Comparison of ENCODE assay signal across 10 cellular contexts in the genomic region with DNA sequence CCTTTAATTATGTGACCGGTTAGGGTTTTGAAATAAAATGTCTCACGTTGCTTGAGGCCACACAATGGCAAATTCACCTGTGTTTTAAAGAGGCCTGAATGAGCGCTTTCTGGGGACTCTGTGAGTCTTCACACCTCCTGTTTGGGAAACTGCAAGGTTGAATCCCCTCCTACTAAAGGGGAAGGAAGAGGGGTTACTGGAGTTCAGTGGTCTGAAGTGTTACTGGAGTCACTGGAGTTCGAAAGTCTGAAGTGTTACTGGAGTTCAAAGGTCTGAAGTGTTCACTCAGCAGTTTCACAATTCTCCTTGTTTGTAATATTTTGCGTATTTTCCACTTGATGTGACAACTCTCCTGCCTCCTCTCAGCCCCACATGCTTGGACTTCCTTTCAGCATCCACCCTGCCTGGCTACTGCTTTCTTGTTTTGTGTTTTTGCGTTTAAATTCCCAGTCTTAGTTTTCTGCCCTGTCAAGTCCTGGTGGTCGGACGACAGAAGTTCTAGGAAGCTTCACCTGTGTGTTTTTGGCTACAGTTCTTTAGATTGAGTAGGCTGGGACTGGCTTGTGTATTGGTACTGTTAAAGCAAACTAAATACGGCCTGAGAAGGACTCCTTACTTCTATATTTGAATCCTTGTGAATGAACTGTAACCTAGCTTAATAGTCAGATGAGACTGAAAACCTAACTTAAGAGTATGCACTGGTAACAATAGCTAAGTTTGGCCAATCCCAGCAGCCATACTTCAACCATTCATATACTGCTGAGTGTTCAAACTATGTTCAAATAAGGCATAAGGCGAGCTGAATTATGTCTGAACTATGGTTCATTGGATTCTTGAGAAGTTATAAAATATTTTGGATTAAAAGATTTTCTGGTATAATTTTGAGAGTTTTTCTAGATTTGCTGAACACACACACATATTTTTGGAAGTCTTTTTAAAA. TPM values are rescaled to one million over a fixed set of nuclear protein-coding genes. Genes with fewer than 3 reads are reported as not detected.
DNase-seq lines count a peak whose midpoint lies in the region; ATAC-seq and TF ChIP-seq lines count a peak whose summit lies in the region.
"Had no signal": no experiment of that assay in that cellular context is flagged by ENCODE, and none has a peak within 500 bp of the region (broad histone marks: within the 10 kb centered on the region; RNA-seq: fewer than 3 reads in every experiment).

No MANE protein-coding gene starts in this region.

- peaks cover 80% of the 10 kb centered on the region for H3K4me1 Mint-ChIP-seq in mesothelial cell of epicardium

- H3K27ac Mint-ChIP-seq in mesothelial cell of epicardium = peak overlapping the region; percentile 97

- H3K27ac ChIP-seq in 22Rv1 (peak overlapping the region; percentile 97), caudate nucleus (ENCODE audit: low read depth, low read length) (peak overlapping the region; percentile 92)

- peak overlapping the region; percentile 94 for H3K4me3 Mint-ChIP-seq in mesothelial cell of epicardium

- ATAC-seq in GM21381 (IDR thresholded peaks at IDR 0.05; ENCODE audit: unreplicated experiment) = no peak
- ATAC-seq in HG03196 (IDR thresholded peaks at IDR 0.05; ENCODE audit: unreplicated experiment) = no peak

- no peaks in the 10 kb centered on the region for H3K36me3 Mint-ChIP-seq in mesothelial cell of epicardium

- no peaks in the 10 kb centered on the region for H3K9me3 Mint-ChIP-seq in mesothelial cell of epicardium

- peak; percentile 36 for DNase-seq in KBM-7
- no peak for DNase-seq in caudate nucleus (lab: John Stamatoyannopoulos, UW)
- no peak for DNase-seq in mesothelial cell of epicardium (ENCODE audit: low spot score in 2 of 2, unreplicated experiment in 2 of 2)
- no peak for DNase-seq in NCI-H1436 treated with DMSO at 0.1 percent for 48 hours (lab: John Stamatoyannopoulos, UW)
- DNase-seq in activated naive CD4-positive, alpha-beta T cell treated with anti-CD3 and anti-CD28 coated beads, Interleukin-2, amount 50 U/mL, for 16 hours = no peak
- DNase-seq: GF-D8 had no signal

- TF ChIP-seq CTCF in 22Rv1 (IDR thresholded peaks at IDR 0.05) (no peak), mesothelial cell of epicardium (IDR thresholded peaks at IDR 0.05; ENCODE audit: unreplicated experiment) (no peak)

- in situ Hi-C loops in KBM-7 (cut with MboI; ENCODE audit: low pct_unique_long_range_greater_than_20kb, low sequenced_read_pairs) = no loop called here

- no peaks in the 10 kb centered on the region for H3K27me3 Mint-ChIP-seq in mesothelial cell of epicardium (ENCODE audit: low read depth)

RNA-seq across cellular contexts. Expression of gene SMPDL3A, which starts 2.0 kb away (rescaled TPM):
- total RNA-seq in mesothelial cell of epicardium = 55.2 to 58.9 TPM (median 57.3 TPM) in 3 replicates

RNA-seq across cellular contexts. Expression of gene FABP7, which starts 11.5 kb away (rescaled TPM):
- 2.9 to 4.0 TPM (median 3.9 TPM) in 3 replicates for total RNA-seq in mesothelial cell of epicardium
- total RNA-seq: M059J had no signal
